Comparison of ENCODE assay signal across 11 cellular contexts in genomic region chr1:108503062-108503740, GRCh38. TPM values are rescaled to one million over a fixed set of nuclear protein-coding genes. Genes with fewer than 3 reads are reported as not detected.
DNase-seq lines count a peak whose midpoint lies in the region; ATAC-seq and TF ChIP-seq lines count a peak whose summit lies in the region.
"Had no signal": no experiment of that assay in that cellular context is flagged by ENCODE, and none has a peak within 500 bp of the region (broad histone marks: within the 10 kb centered on the region; RNA-seq: fewer than 3 reads in every experiment).

No MANE protein-coding gene starts in this region.

- no peaks in the 10 kb centered on the region for H3K36me3 ChIP-seq in SJCRH30
- H3K36me3 ChIP-seq: pancreas had no signal

- peaks cover 13% of the 10 kb centered on the region for H3K4me1 ChIP-seq in SJCRH30
- H3K4me1 ChIP-seq: pancreas had no signal

- DNase-seq in H4 (ENCODE audit: low spot score) (peak; percentile 48), SJCRH30 (peak; percentile 43 to 49), fibroblast of peridontal ligament (ENCODE audit: extremely low read depth) (peak; percentile 83), retinal pigment epithelial cell (ENCODE audit: low read depth) (peak; percentile 62), GM19238 (ENCODE audit: insufficient read length, low spot score) (no peak), OCI-M1 (lab: John Stamatoyannopoulos, UW) (no peak)
- DNase-seq: cerebellar nuclear complex; NCI-H2171 treated with DMSO at 0.1 percent for 48 hours; stimulated activated CD4-positive, alpha-beta T cell treated with anti-CD3 and anti-CD28 coated beads, Interleukin-4, amount 100 ng/mL, for 4 hours had no signal

- TF ChIP-seq CTCF in retinal pigment epithelial cell (conservative IDR thresholded peaks at IDR 0.05; ENCODE audit: low read depth, low read length): no peak

- H3K4me3 ChIP-seq in SJCRH30 (no peak overlapping the region), retinal pigment epithelial cell (ENCODE audit: low read length) (no peak overlapping the region)
- H3K4me3 ChIP-seq: pancreas had no signal

- no peaks in the 10 kb centered on the region for H3K27me3 ChIP-seq in SJCRH30
- H3K27me3 ChIP-seq: pancreas had no signal

- no peak for ATAC-seq in HG02884 (IDR thresholded peaks at IDR 0.05; ENCODE audit: unreplicated experiment)

- H3K9me3 ChIP-seq in SJCRH30 (replicated peaks): no peaks in the 10 kb centered on the region
- H3K9me3 ChIP-seq: pancreas had no signal

- H3K27ac ChIP-seq in SJCRH30: peak overlapping the region; percentile 33
- H3K27ac ChIP-seq: pancreas had no signal

RNA-seq across cellular contexts. Expression of gene NBPF6, which starts 53.1 kb away (rescaled TPM):
- total RNA-seq in H4 (2014; rRNA removed; shearing (Covaris generic)): not detected in 2 replicates
- total RNA-seq in SJCRH30 (2014; rRNA removed; shearing (Covaris generic)): 0.63 and 0.69 TPM in 2 replicates
- total RNA-seq: pancreas had no signal

RNA-seq across cellular contexts. Expression of gene EEIG2, which starts 56.7 kb away (rescaled TPM):
- total RNA-seq in H4 (2014; rRNA removed; shearing (Covaris generic)): 5.1 and 6.9 TPM in 2 replicates
- 15.8 and 17.9 TPM in 2 replicates for total RNA-seq in SJCRH30 (2014; rRNA removed; shearing (Covaris generic))

Comparison
In these comparisons a context has a peak if more than half of its experiments do, and no peak if none do; other contexts are left out.
1. DNase-seq: peak in H4 (single experiment), SJCRH30 (2 of 2), fibroblast of peridontal ligament (single experiment) and retinal pigment epithelial cell (single experiment); none in GM19238 (single experiment) and OCI-M1 (single experiment).